Comparison of ENCODE assay signal across 8 cellular contexts in genomic region chr1:12179111-12179519, GRCh38. TPM values are rescaled to one million over a fixed set of nuclear protein-coding genes. Genes with fewer than 3 reads are reported as not detected.
DNase-seq lines count a peak whose midpoint lies in the region; ATAC-seq and TF ChIP-seq lines count a peak whose summit lies in the region.

No MANE protein-coding gene starts in this region.

- CTCF ChIA-PET in IMR-90 (lab: Yijun Ruan, JAX): interaction anchor here (1.1 kb wide), 1 partner anchor 55 kb away, joined by 3 read pairs; no protein-coding TSS in a partner anchor

- 29% methylated on average over 7 of the region's 17 CpGs; no CpG with 5 or more reads in 1 of the 2 experiments for WGBS in IMR-90 (ENCODE audit: extremely low coverage in 2 of 2, insufficient read length in 1 of 2), 2 experiments

- peaks cover 0 to 13% of the 10 kb centered on the region in 2 experiments; a peak in 1 of 4 replicates for H3K79me1 ChIP-seq in IMR-90 (ENCODE audit: low read depth in 1 of 2, low read length in 2 of 2)

- no peak overlapping the region for H3K23ac ChIP-seq in IMR-90 (ENCODE audit: low read depth, low read length)

- H3K9me2 ChIP-seq in MM.1S (replicated peaks; ENCODE audit: insufficient read depth, low read length): no peaks in the 10 kb centered on the region

- H4K8ac ChIP-seq in IMR-90 (ENCODE audit: low read depth in 2 of 2, low read length in 2 of 2): peak overlapping the region; percentile 68 to 85

- 0 out of 2 replicates have a peak, but pooled peaks cover 3% of the 10 kb centered on the region for H3K79me2 ChIP-seq in MM.1S (ENCODE audit: low read length)

- DNase-seq in IMR-90 (peak; percentile 88), activated T-cell treated with anti-CD3 and anti-CD28 coated beads for 24 hours (ENCODE audit: low read depth) (peak; percentile 74), glomerular visceral epithelial cell (ENCODE audit: extremely low spot score) (peak; percentile 60), HAP-1 (ENCODE audit: low spot score in 2 of 2) (no peak), MM.1S (no peak), cortex of kidney (lab: John Stamatoyannopoulos, UW) (no peak)
- peak; percentile 61 to 85 (median 78) for DNase-seq in stimulated activated CD4-positive, alpha-beta T cell treated with anti-CD3 and anti-CD28 coated beads, TNF-alpha, amount 100 ng/mL, for 48 hours (ENCODE audit: low read depth in 3 of 3)

- no peak for TF ChIP-seq RAD21 in IMR-90 (IDR thresholded peaks at IDR 0.05; ENCODE audit: low read length)

- H3K4me3 ChIP-seq in IMR-90 (ENCODE audit: insufficient read depth, low read depth, low read length): no peak overlapping the region
- no peak overlapping the region for H3K4me3 ChIP-seq in HAP-1
- no peak overlapping the region for H3K4me3 ChIP-seq in MM.1S (ENCODE audit: low read length)

- no peak overlapping the region for H3K56ac ChIP-seq in IMR-90 (ENCODE audit: extremely low read depth, insufficient read depth, low read length)

- H3K27me3 ChIP-seq in IMR-90 (ENCODE audit: control insufficient read depth, insufficient read depth, low read length): no peaks in the 10 kb centered on the region
- no peaks in the 10 kb centered on the region for H3K27me3 ChIP-seq in HAP-1 (ENCODE audit: low read depth)
- H3K27me3 ChIP-seq in MM.1S (replicated peaks; ENCODE audit: insufficient read depth, low read length): no peaks in the 10 kb centered on the region

- peak overlapping the region; percentile 51; the same call in 1 of the 2 replicates for H3K14ac ChIP-seq in IMR-90 (replicated peaks; ENCODE audit: low read depth, low read length)

- no peaks in the 10 kb centered on the region for H3K36me3 ChIP-seq in IMR-90 (ENCODE audit: control insufficient read depth, insufficient read depth, low read length)
- H3K36me3 ChIP-seq in HAP-1 (replicated peaks): no peaks in the 10 kb centered on the region
- H3K36me3 ChIP-seq in MM.1S (replicated peaks; ENCODE audit: insufficient read depth, low read length): no peaks in the 10 kb centered on the region

- peak overlapping the region; percentile 83; the same call in 2 of the 3 replicates for H2BK15ac ChIP-seq in IMR-90 (ENCODE audit: low read depth, low read length)

- intact Hi-C loops in IMR-90 (cut with micrococcal nuclease): no loop called here

- H2BK20ac ChIP-seq in IMR-90 (ENCODE audit: low read depth, low read length): peak overlapping the region; percentile 85; the same call in 1 of the 2 replicates

- H2BK120ac ChIP-seq in IMR-90 (ENCODE audit: low read depth, low read length): peak overlapping the region; percentile 69

- peak overlapping the region; percentile 44 for H4K5ac ChIP-seq in IMR-90 (ENCODE audit: low read depth, low read length)

- H3K27ac ChIP-seq in IMR-90 (ENCODE audit: insufficient read depth, low read length): peak overlapping the region; percentile 34; the same call in 1 of the 2 replicates
- H3K27ac ChIP-seq in MM.1S (ENCODE audit: low read length): no peak overlapping the region

- in situ Hi-C loops in IMR-90 (cut with MboI; ENCODE audit: low sequenced_read_pairs) (no loop called here), HAP-1 (cut with MboI; ENCODE audit: low sequenced_read_pairs) (no loop called here)

- H3K4me1 ChIP-seq in IMR-90 (ENCODE audit: control insufficient read depth, insufficient read depth, low read length) (peaks cover 36% of the 10 kb centered on the region), HAP-1 (no peaks in the 10 kb centered on the region), MM.1S (ENCODE audit: low read length) (no peaks in the 10 kb centered on the region)

- no peaks in the 10 kb centered on the region for H3K9me3 ChIP-seq in IMR-90 (ENCODE audit: control insufficient read depth, insufficient read depth, low read length)
- H3K9me3 ChIP-seq in HAP-1: no peaks in the 10 kb centered on the region
- H3K9me3 ChIP-seq in MM.1S (replicated peaks; ENCODE audit: insufficient read depth, low read length): no peaks in the 10 kb centered on the region

- ATAC-seq in IMR-90 (ENCODE audit: low read depth) (peak; percentile 48), HG03442 (IDR thresholded peaks at IDR 0.05; ENCODE audit: unreplicated experiment) (no peak)

- no peaks in the 10 kb centered on the region for H3F3A ChIP-seq in MM.1S (ENCODE audit: insufficient read depth, low read length)

- TF ChIP-seq CTCF in IMR-90 (conservative IDR thresholded peaks at IDR 0.05; ENCODE audit: low read depth, low read length): no peak
- TF ChIP-seq CTCF in MM.1S (IDR thresholded peaks at IDR 0.05; ENCODE audit: low read length): no peak

- H3K9me1 ChIP-seq in IMR-90 (ENCODE audit: insufficient read depth, low read length): peaks cover 11% of the 10 kb centered on the region

- H3K4ac ChIP-seq in IMR-90 (ENCODE audit: low read depth, low read length): peak overlapping the region; percentile 93

- peak overlapping the region; percentile 52; the same call in 1 of the 2 replicates for H3K18ac ChIP-seq in IMR-90 (ENCODE audit: low read depth, low read length)

- H4K91ac ChIP-seq in IMR-90 (ENCODE audit: insufficient read depth, low read depth, low read length): peak overlapping the region; percentile 80; the same call in 1 of the 2 replicates

- no TSS peak for BruUV-seq in IMR-90 (replicated peaks; lab: Mats Ljungman, UMichigan)

- H2AK9ac ChIP-seq in IMR-90 (replicated peaks; ENCODE audit: low read depth, low read length, poor library complexity): peak overlapping the region; percentile 83

- H2BK5ac ChIP-seq in IMR-90 (ENCODE audit: low read depth, low read length, poor library complexity, severe bottlenecking): peak overlapping the region; percentile 64

- POLR2A ChIA-PET in IMR-90 (lab: Charles Lee; ENCODE audit: unreplicated experiment): no interaction called here

- dilution Hi-C loops in IMR-90 (cut with HindIII; ENCODE audit: low sequenced_read_pairs, unreplicated experiment): no loop called here

- no peak for TF ChIP-seq POLR2A in IMR-90 (IDR thresholded peaks at IDR 0.05; ENCODE audit: low read depth, low read length)

- peak overlapping the region; percentile 96 for H2AK5ac ChIP-seq in IMR-90 (ENCODE audit: low read depth, low read length)

- peak overlapping the region; percentile 85 for H2AFZ ChIP-seq in IMR-90 (replicated peaks; ENCODE audit: low read length, poor library complexity)
- H2AFZ ChIP-seq in MM.1S (ENCODE audit: low read length): no peak overlapping the region

- no peaks in the 10 kb centered on the region for H4K20me1 ChIP-seq in IMR-90 (ENCODE audit: insufficient read depth, low read length)
- H4K20me1 ChIP-seq in MM.1S (ENCODE audit: insufficient read depth, low read length): no peaks in the 10 kb centered on the region

- no peak overlapping the region for H3K4me2 ChIP-seq in IMR-90 (ENCODE audit: low read depth, low read length)
- no peak overlapping the region for H3K4me2 ChIP-seq in MM.1S (ENCODE audit: low read depth, low read length)

- H3K9ac ChIP-seq in IMR-90 (ENCODE audit: low read depth, low read length) (no peak overlapping the region), MM.1S (ENCODE audit: low read length) (no peak overlapping the region)

TF ChIP-seq in IMR-90, 13 proteins besides CTCF, POLR2A, EP300 and RAD21:
- TF ChIP-seq USF2 (IDR thresholded peaks at IDR 0.05; ENCODE audit: low read depth, low read length) (no peak), SMC3 (IDR thresholded peaks at IDR 0.05; ENCODE audit: low read depth, low read length) (no peak), MXI1 (IDR thresholded peaks at IDR 0.05; ENCODE audit: borderline replicate concordance, low read depth, low read length) (no peak), FOS (IDR thresholded peaks at IDR 0.05; ENCODE audit: low read depth, low read length) (peak; percentile 67), BHLHE40 (IDR thresholded peaks at IDR 0.05; ENCODE audit: low read depth, low read length) (peak; percentile 70), MAZ (IDR thresholded peaks at IDR 0.05; ENCODE audit: borderline replicate concordance, low read depth, low read length) (peak; percentile 74), NFE2L2 (IDR thresholded peaks at IDR 0.05; ENCODE audit: low read depth, low read length) (no peak), CEBPB (IDR thresholded peaks at IDR 0.05; ENCODE audit: low read depth, low read length) (peak; percentile 60), MAFK (IDR thresholded peaks at IDR 0.05; ENCODE audit: low read depth, low read length) (no peak), CHD1 (IDR thresholded peaks at IDR 0.05; ENCODE audit: low read depth, low read length) (no peak), RCOR1 (IDR thresholded peaks at IDR 0.05; ENCODE audit: insufficient replicate concordance, low read length) (no peak), RFX5 (IDR thresholded peaks at IDR 0.05; ENCODE audit: low read depth, low read length) (no peak), ELK1 (IDR thresholded peaks at IDR 0.05; ENCODE audit: borderline replicate concordance, low read depth, low read length) (no peak)

RNA-seq across cellular contexts. Expression of gene TNFRSF1B, which starts 12.3 kb away (rescaled TPM):
- total RNA-seq in IMR-90 (2012; rRNA removed): 4.3 and 5.0 TPM in 2 replicates
- 8.6 and 8.9 TPM in 2 replicates for polyA plus RNA-seq in IMR-90 (2012; rRNA removed)
- 6.3 and 11.9 TPM in 2 replicates for polyA plus RNA-seq in IMR-90 (2012; cell fraction: cytosol; rRNA removed)
- 4.3 and 6.7 TPM in 2 replicates for polyA plus RNA-seq in IMR-90 (2012; cell fraction: nucleus; rRNA removed; ENCODE audit: low replicate concordance)

RNA-seq across cellular contexts. Expression of gene VPS13D, which starts 50.7 kb away (rescaled TPM):
- 16.3 and 18.1 TPM in 2 replicates for total RNA-seq in IMR-90 (2012; rRNA removed)
- polyA plus RNA-seq in IMR-90 (2012; rRNA removed): 8.1 and 9.0 TPM in 2 replicates
- 5.3 and 6.3 TPM in 2 replicates for polyA plus RNA-seq in IMR-90 (2012; cell fraction: cytosol; rRNA removed)
- polyA plus RNA-seq in IMR-90 (2012; cell fraction: nucleus; rRNA removed; ENCODE audit: low replicate concordance): 8.3 and 19.1 TPM in 2 replicates

Comparison
In these comparisons a context has a peak if more than half of its experiments do, and no peak if none do; other contexts are left out.
1. DNase-seq: peak in IMR-90 (single experiment), activated T-cell treated with anti-CD3 and anti-CD28 coated beads for 24 hours (single experiment), glomerular visceral epithelial cell (single experiment) and stimulated activated CD4-positive, alpha-beta T cell treated with anti-CD3 and anti-CD28 coated beads, TNF-alpha, amount 100 ng/mL, for 48 hours (3 of 3); none in HAP-1 (0 of 2), MM.1S (single experiment) and cortex of kidney (single experiment).